In the genomic region with DNA sequence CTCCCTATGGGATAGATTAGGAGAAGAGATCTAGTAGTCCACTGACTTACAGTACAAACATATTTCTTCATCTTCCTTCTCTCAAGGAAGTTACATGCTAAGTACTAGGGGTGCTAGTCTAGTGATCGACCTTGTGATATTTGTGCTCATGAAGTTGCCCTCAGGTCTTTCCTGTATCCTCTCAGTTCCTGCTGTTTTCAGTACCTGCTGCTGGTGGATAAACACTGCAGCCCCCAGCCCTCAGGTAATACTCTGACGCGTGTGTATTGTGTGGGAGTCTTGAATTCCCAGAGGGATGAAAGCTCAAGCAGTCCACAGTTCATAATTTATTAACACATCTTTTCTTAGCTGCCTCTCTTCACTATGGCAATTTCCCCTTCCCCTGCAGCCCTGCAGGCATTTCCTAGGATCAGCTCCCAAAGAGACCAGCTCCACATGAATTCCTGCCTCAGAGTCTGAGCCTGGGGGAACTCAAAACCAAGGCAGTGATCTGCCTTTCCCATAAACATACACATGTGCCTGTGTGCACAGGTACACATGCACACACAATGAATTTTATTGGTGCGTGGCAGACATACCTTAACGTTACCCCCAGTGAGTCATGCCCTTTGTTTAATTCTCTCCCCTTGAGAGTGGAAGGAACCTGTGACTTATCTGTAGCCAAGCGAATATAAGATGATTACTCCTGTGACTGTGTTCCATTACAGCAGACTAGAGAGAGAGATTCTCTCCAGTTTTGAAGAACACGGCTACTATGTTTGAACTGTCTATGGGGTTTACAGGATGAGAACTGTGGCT, we compare ENCODE assay signal across 16 cellular contexts. TPM values are rescaled to one million over a fixed set of nuclear protein-coding genes. Genes with fewer than 3 reads are reported as not detected.
DNase-seq lines count a peak whose midpoint lies in the region; ATAC-seq and TF ChIP-seq lines count a peak whose summit lies in the region.
"Had no signal": no experiment of that assay in that cellular context is flagged by ENCODE, and none has a peak within 500 bp of the region (broad histone marks: within the 10 kb centered on the region; RNA-seq: fewer than 3 reads in every experiment).

No MANE protein-coding gene starts in this region.

- TF ChIP-seq CTCF in parathyroid adenoma (IDR thresholded peaks at IDR 0.05), result no peak

- H3K4me3 ChIP-seq in parathyroid adenoma (ENCODE audit: low read depth, low read length), result no peak overlapping the region
- H3K4me3 ChIP-seq: prostate gland, uterus had no signal

- no peaks in the 10 kb centered on the region for H3K79me2 ChIP-seq in parathyroid adenoma

- peak; percentile 49 for DNase-seq in DMS79 treated with DMSO at 0.1 percent for 48 hours (lab: John Stamatoyannopoulos, UW)
- peak; percentile 45 for DNase-seq in NCI-H345 treated with DMSO at 0.1 percent for 48 hours (lab: John Stamatoyannopoulos, UW; ENCODE audit: unreplicated experiment)
- no peak for DNase-seq in NCI-H526 treated with DMSO at 0.1 percent for 48 hours (lab: John Stamatoyannopoulos, UW)
- DNase-seq: activated CD4-positive, alpha-beta T cell treated with anti-CD3 and anti-CD28 coated beads, Interleukin-2, amount 50 U/mL, for 4 hours; activated effector memory CD4-positive, alpha-beta T cell treated with anti-CD3 and anti-CD28 coated beads, Interleukin-2, amount 50 U/mL, for 16 hours; NCI-H1092; stimulated activated CD4-positive, alpha-beta T cell treated with anti-CD3 and anti-CD28 coated beads, Interleukin-2, amount 100 ng/mL, for 24 hours; T-helper 17 cell; uterus had no signal

- H3K4me2 ChIP-seq in parathyroid adenoma (ENCODE audit: low read length), result no peak overlapping the region

- peak overlapping the region; percentile 50 for H2AFZ ChIP-seq in parathyroid adenoma

- no peaks in the 10 kb centered on the region for H3K9me3 ChIP-seq in parathyroid adenoma (ENCODE audit: control insufficient read depth, low read length)
- H3K9me3 ChIP-seq: prostate gland, uterus had no signal

- no peak overlapping the region for H3K9ac ChIP-seq in parathyroid adenoma

- H3K36me3 ChIP-seq in parathyroid adenoma (ENCODE audit: control insufficient read depth, insufficient read depth, low read length), result no peaks in the 10 kb centered on the region
- H3K36me3 ChIP-seq: prostate gland, uterus had no signal

- no peak overlapping the region for H3K27ac ChIP-seq in parathyroid adenoma
- H3K27ac ChIP-seq: C4-2B, uterus had no signal

- H3K4me1 ChIP-seq in parathyroid adenoma, result peaks cover 14% of the 10 kb centered on the region
- H3K4me1 ChIP-seq: prostate gland, uterus had no signal

- ATAC-seq in esophagus mucosa (peak; percentile 94), HG02973 (IDR thresholded peaks at IDR 0.05; ENCODE audit: unreplicated experiment) (no peak), HG02642 (IDR thresholded peaks at IDR 0.05; ENCODE audit: poor library complexity, unreplicated experiment) (no peak)
- ATAC-seq: T-helper 17 cell had no signal

- H3K27me3 ChIP-seq in parathyroid adenoma (ENCODE audit: control insufficient read depth, insufficient read depth, low read length), result no peaks in the 10 kb centered on the region
- H3K27me3 ChIP-seq: uterus had no signal

RNA-seq across cellular contexts. Expression of gene HMGCS2, which starts 14.0 kb away (rescaled TPM):
- 0.76 TPM for total RNA-seq in esophagus mucosa
- total RNA-seq: G401, T-helper 17 cell had no signal

RNA-seq across cellular contexts. Expression of gene REG4, which starts 28.5 kb away (rescaled TPM):
- total RNA-seq in esophagus mucosa, result not detected
- total RNA-seq: G401, uterus had no signal
